ENCODE assay signal across 13 cellular contexts in genomic region chr22:45277720-45278119, GRCh38. TPM values are rescaled to one million over a fixed set of nuclear protein-coding genes. Genes with fewer than 3 reads are reported as not detected.
"Had no signal": no experiment of that assay in that cellular context is flagged by ENCODE, and none has a peak within 500 bp of the region (broad histone marks: within the 10 kb centered on the region; RNA-seq: fewer than 3 reads in every experiment).

No MANE protein-coding gene starts in this region.

RNA-seq across cellular contexts. Expression of gene UPK3A, which starts 7.0 kb away (rescaled TPM):
- total RNA-seq: activated CD4-positive, alpha-beta memory T cell treated with anti-CD3 and anti-CD28 coated beads, Interleukin-2, amount 10 ng/mL, durations not matched to agents 7 days and 5 days; activated CD4-positive, alpha-beta T cell treated with anti-CD3 and anti-CD28 coated beads, Interleukin-2, amount 10 ng/mL, durations not matched to agents 24 days and 14 days; activated CD8-positive, alpha-beta memory T cell treated with anti-CD3 and anti-CD28 coated beads, Interleukin-2, amount 10 ng/mL, durations not matched to agents 7 days and 5 days; activated CD8-positive, alpha-beta T cell treated with anti-CD3 and anti-CD28 coated beads, Interleukin-2, amount 10 ng/mL, durations not matched to agents 7 days and 5 days; activated naive CD8-positive, alpha-beta T cell treated with anti-CD3 and anti-CD28 coated beads, Interleukin-2, amount 10 ng/mL, durations not matched to agents 7 days and 5 days; activated T-helper 2 cell treated with anti-CD3 and anti-CD28 coated beads, Interferon-gamma antibody, Interleukin-2, Interleukin-4, amounts not matched to agents 10 μg/mL and 5 μg/mL and 100 μg/mL, durations not matched to agents 14 hours and 24 hours and 36 hours; ascending aorta; bronchial epithelial cell; T-cell; T-helper 1 cell treated with Interleukin-12 subunit alpha and Interleukin-12 subunit beta and Interleukin-4 antibody, amounts not matched to agents 30 ng/mL and 1 ng/mL, for 36 hours; T-helper 2 cell treated with Interferon-gamma antibody and Interleukin-4, amounts not matched to agents 100 ng/mL and 5 ng/mL, for 36 hours had no signal
- polyA plus RNA-seq: adipose tissue, cardiac muscle cell had no signal
